Comparison of ENCODE assay signal across 1 cellular context in the genomic region with DNA sequence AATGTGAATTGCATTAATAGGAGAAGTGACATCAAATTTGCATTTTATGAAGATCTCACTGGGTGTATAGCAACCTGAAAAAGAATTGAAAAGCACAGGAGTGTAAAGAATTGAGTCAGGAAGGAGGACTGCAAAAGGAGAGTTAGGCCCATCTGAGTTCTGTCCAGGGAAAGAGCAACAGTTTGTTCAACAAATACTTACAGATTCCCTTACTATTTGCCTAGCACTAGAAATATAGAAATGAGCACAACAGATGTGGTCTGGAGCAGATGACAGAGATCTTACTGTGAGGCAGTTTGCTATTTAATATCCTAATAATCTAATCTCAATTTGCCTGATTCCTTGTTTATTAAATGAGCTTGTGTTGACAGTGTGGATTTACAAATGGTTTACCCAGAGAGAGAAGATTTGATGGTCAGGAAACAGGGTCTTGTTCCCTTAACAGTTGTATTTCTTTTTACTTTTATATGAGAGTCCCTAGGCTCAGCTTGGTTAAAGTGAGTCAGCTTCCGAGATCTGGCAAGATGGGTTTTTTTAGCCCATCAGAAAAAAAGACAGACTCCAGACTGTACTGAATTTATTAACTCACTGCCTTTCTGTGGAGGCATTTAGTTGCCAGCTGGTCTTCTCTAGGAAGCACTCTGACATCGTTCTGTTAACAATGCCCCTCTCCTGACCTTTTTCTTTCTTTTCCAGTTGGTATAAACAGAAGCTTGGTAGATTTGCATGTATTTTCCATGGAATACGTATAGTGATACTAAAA.
TF ChIP-seq lines count a peak whose summit lies in the region.

No MANE protein-coding gene starts in this region.

TF ChIP-seq in HepG2, 621 proteins besides CTCF, POLR2A, EP300 and RAD21 (continued from another document):
- TF ChIP-seq, protein P1, sequence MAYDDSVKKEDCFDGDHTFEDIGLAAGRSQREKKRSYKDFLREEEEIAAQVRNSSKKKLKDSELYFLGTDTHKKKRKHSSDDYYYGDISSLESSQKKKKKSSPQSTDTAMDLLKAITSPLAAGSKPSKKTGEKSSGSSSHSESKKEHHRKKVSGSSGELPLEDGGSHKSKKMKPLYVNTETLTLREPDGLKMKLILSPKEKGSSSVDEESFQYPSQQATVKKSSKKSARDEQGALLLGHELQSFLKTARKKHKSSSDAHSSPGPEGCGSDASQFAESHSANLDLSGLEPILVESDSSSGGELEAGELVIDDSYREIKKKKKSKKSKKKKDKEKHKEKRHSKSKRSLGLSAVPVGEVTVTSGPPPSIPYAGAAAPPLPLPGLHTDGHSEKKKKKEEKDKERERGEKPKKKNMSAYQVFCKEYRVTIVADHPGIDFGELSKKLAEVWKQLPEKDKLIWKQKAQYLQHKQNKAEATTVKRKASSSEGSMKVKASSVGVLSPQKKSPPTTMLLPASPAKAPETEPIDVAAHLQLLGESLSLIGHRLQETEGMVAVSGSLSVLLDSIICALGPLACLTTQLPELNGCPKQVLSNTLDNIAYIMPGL (CRISPR knock-in tag; IDR thresholded peaks at IDR 0.05; ENCODE audit: borderline replicate concordance in 1 of 2, low read depth in 1 of 2): 0 out of 4 replicates have a peak, but pooled peaks of 1 of the 2 experiments have one; percentile 24
- TF ChIP-seq ZNF383 (CRISPR knock-in tag; IDR thresholded peaks at IDR 0.05; ENCODE audit: borderline replicate concordance) (no peak), ZNF644 (CRISPR knock-in tag; IDR thresholded peaks at IDR 0.05; ENCODE audit: low read depth) (no peak), HOXA3 (CRISPR knock-in tag; IDR thresholded peaks at IDR 0.05) (no peak)
- TF ChIP-seq, protein P2, sequence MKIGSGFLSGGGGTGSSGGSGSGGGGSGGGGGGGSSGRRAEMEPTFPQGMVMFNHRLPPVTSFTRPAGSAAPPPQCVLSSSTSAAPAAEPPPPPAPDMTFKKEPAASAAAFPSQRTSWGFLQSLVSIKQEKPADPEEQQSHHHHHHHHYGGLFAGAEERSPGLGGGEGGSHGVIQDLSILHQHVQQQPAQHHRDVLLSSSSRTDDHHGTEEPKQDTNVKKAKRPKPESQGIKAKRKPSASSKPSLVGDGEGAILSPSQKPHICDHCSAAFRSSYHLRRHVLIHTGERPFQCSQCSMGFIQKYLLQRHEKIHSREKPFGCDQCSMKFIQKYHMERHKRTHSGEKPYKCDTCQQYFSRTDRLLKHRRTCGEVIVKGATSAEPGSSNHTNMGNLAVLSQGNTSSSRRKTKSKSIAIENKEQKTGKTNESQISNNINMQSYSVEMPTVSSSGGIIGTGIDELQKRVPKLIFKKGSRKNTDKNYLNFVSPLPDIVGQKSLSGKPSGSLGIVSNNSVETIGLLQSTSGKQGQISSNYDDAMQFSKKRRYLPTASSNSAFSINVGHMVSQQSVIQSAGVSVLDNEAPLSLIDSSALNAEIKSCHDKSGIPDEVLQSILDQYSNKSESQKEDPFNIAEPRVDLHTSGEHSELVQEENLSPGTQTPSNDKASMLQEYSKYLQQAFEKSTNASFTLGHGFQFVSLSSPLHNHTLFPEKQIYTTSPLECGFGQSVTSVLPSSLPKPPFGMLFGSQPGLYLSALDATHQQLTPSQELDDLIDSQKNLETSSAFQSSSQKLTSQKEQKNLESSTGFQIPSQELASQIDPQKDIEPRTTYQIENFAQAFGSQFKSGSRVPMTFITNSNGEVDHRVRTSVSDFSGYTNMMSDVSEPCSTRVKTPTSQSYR (CRISPR knock-in tag; IDR thresholded peaks at IDR 0.05; ENCODE audit: borderline replicate concordance): no peak
- TF ChIP-seq, protein P3, sequence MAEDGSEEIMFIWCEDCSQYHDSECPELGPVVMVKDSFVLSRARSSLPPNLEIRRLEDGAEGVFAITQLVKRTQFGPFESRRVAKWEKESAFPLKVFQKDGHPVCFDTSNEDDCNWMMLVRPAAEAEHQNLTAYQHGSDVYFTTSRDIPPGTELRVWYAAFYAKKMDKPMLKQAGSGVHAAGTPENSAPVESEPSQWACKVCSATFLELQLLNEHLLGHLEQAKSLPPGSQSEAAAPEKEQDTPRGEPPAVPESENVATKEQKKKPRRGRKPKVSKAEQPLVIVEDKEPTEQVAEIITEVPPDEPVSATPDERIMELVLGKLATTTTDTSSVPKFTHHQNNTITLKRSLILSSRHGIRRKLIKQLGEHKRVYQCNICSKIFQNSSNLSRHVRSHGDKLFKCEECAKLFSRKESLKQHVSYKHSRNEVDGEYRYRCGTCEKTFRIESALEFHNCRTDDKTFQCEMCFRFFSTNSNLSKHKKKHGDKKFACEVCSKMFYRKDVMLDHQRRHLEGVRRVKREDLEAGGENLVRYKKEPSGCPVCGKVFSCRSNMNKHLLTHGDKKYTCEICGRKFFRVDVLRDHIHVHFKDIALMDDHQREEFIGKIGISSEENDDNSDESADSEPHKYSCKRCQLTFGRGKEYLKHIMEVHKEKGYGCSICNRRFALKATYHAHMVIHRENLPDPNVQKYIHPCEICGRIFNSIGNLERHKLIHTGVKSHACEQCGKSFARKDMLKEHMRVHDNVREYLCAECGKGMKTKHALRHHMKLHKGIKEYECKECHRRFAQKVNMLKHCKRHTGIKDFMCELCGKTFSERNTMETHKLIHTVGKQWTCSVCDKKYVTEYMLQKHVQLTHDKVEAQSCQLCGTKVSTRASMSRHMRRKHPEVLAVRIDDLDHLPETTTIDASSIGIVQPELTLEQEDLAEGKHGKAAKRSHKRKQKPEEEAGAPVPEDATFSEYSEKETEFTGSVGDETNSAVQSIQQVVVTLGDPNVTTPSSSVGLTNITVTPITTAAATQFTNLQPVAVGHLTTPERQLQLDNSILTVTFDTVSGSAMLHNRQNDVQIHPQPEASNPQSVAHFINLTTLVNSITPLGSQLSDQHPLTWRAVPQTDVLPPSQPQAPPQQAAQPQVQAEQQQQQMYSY (CRISPR knock-in tag; IDR thresholded peaks at IDR 0.05): no peak
